ENCODE assay signal across 8 cellular contexts in the genomic region with DNA sequence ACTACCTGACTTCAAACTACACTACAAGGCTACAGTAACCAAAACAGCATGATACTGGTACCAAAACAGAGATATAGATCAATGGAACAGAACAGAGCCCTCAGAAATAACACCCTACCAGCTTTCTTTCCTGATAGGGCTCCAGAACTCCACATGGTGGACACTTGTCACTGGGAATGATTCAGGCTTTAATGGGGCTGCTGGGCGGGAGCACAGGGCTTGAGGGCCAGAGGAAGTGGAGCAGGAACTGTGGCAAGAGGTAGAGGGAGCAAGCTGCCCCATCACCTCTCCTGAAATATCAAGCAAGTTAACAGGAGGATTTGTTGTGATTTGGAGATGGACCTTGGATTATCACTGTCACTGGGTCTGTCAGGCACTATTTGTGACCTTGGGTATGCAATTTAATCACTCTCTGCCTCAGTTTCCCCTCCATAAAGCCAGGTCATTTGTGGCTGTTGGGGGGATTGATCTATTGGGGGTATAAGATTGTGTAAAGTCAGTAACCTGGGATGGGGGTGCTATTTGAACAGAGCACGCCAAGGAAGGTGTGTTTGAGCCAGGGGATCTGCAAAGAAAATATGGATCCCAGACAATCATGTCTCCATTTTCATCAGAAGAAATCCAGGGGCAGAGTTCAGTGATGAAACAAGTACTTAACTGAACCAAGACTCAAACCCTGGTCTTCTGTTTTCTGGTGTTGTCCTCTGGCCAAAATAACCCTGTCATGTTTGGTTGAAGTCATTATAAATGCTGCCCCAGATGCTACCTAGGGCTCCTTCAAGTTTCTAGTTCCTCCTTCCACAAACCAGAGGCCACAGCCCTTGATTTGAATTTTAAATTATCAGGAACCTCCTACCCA. TPM values are rescaled to one million over a fixed set of nuclear protein-coding genes. Genes with fewer than 3 reads are reported as not detected.
DNase-seq lines count a peak whose midpoint lies in the region; ATAC-seq and TF ChIP-seq lines count a peak whose summit lies in the region.

No MANE protein-coding gene starts in this region.

- peaks cover 0 to 13% (median 9%) of the 10 kb centered on the region in 8 donors for H3K9me3 Mint-ChIP-seq in CD4-positive, alpha-beta memory T cell
- peaks cover 10% of the 10 kb centered on the region for H3K9me3 Mint-ChIP-seq in endodermal cell

- no peak overlapping the region for H3K4me3 ChIP-seq in CD4-positive, alpha-beta memory T cell (ENCODE audit: low read length in 2 of 2)
- H3K4me3 ChIP-seq in hepatocyte, result no peak overlapping the region
- no peak overlapping the region for H3K4me3 ChIP-seq in endodermal cell (ENCODE audit: low read length)

- H3K27ac ChIP-seq in CD4-positive, alpha-beta memory T cell (ENCODE audit: low read depth, low read length), result no peak overlapping the region
- H3K27ac ChIP-seq in hepatocyte (peak overlapping the region; percentile 84), endodermal cell (ENCODE audit: low read depth, low read length) (no peak overlapping the region)

- 100% methylated on average over 2 of the region's 2 CpGs for WGBS in hepatocyte (ENCODE audit: low lambda C conversion rate, missing lambda C conversion rate)
- 94% methylated on average over 2 of the region's 2 CpGs; no CpG with 5 or more reads in 1 of the 2 experiments for WGBS in endodermal cell (ENCODE audit: insufficient coverage in 1 of 2, insufficient read length in 1 of 2), 2 experiments

- intact Hi-C loops in CD4-positive, alpha-beta memory T cell (cut with micrococcal nuclease), result no loop called here

- no peaks in the 10 kb centered on the region for H3K36me3 ChIP-seq in CD4-positive, alpha-beta memory T cell (ENCODE audit: insufficient read depth, low read length)
- H3K36me3 ChIP-seq in hepatocyte (replicated peaks; ENCODE audit: insufficient read depth, low read depth), result no peaks in the 10 kb centered on the region
- no peaks in the 10 kb centered on the region for H3K36me3 ChIP-seq in endodermal cell (ENCODE audit: control insufficient read depth, insufficient read depth, low read length)

- no peaks in the 10 kb centered on the region for H3K9me3 ChIP-seq in CD4-positive, alpha-beta memory T cell (ENCODE audit: control insufficient read depth in 1 of 2, low read length in 2 of 2)
- H3K9me3 ChIP-seq in hepatocyte (ENCODE audit: low read depth) (no peaks in the 10 kb centered on the region), endodermal cell (ENCODE audit: control insufficient read depth, low read length) (no peaks in the 10 kb centered on the region)

- no peak overlapping the region for H3K4me2 ChIP-seq in hepatocyte

- peaks cover 6 to 19% (median 16%) of the 10 kb centered on the region in 4 donors for H3K4me1 Mint-ChIP-seq in CD4-positive, alpha-beta memory T cell
- peaks cover 13% of the 10 kb centered on the region for H3K4me1 Mint-ChIP-seq in endodermal cell

- no peak for TF ChIP-seq CTCF in GM20000 (IDR thresholded peaks at IDR 0.05; ENCODE audit: extremely low read depth, missing control alignments)
- no peak for TF ChIP-seq CTCF in hepatocyte (IDR thresholded peaks at IDR 0.05; ENCODE audit: poor library complexity)
- no peak for TF ChIP-seq CTCF in endodermal cell (conservative IDR thresholded peaks at IDR 0.05)

- DNase-seq in CD4-positive, alpha-beta memory T cell, result no peak
- peak; percentile 65 for DNase-seq in GM20000 (ENCODE audit: low spot score)
- DNase-seq in hepatocyte (ENCODE audit: low spot score), result no peak
- no peak for DNase-seq in NCI-H2171 (lab: John Stamatoyannopoulos, UW)
- DNase-seq in NCI-H774 (lab: John Stamatoyannopoulos, UW), result no peak
- DNase-seq in endodermal cell, result no peak
- DNase-seq in NOMO-1 treated with DMSO at 0.1 percent for 48 hours (lab: John Stamatoyannopoulos, UW; ENCODE audit: unreplicated experiment), result no peak

- no peak overlapping the region for H3K4me3 Mint-ChIP-seq in CD4-positive, alpha-beta memory T cell
- no peak overlapping the region for H3K4me3 Mint-ChIP-seq in endodermal cell

- H3K36me3 Mint-ChIP-seq in CD4-positive, alpha-beta memory T cell, result no peaks in the 10 kb centered on the region
- peaks cover 4% of the 10 kb centered on the region for H3K36me3 Mint-ChIP-seq in endodermal cell (ENCODE audit: low read depth)

- H3K4me1 ChIP-seq in CD4-positive, alpha-beta memory T cell (ENCODE audit: insufficient read depth, low read length), result peaks cover 8% of the 10 kb centered on the region
- H3K4me1 ChIP-seq in hepatocyte (ENCODE audit: insufficient read depth) (peaks cover 10% of the 10 kb centered on the region), endodermal cell (ENCODE audit: control insufficient read depth, insufficient read depth, low read length) (no peaks in the 10 kb centered on the region)

- peak overlapping the region; percentile 5 to 87 (median 36) for H3K27ac Mint-ChIP-seq in CD4-positive, alpha-beta memory T cell
- no peak overlapping the region for H3K27ac Mint-ChIP-seq in endodermal cell

- POLR2A ChIA-PET in CD4-positive, alpha-beta memory T cell (lab: Charles Lee; ENCODE audit: partially characterized antibody), result no interaction called here

- H3K9ac ChIP-seq in endodermal cell (ENCODE audit: extremely low read depth, low read length, poor library complexity, severe bottlenecking), result no peak overlapping the region

- H3K79me2 ChIP-seq in hepatocyte, result no peaks in the 10 kb centered on the region

- H2AFZ ChIP-seq in hepatocyte, result no peak overlapping the region

- H3K27me3 Mint-ChIP-seq in CD4-positive, alpha-beta memory T cell, result peaks cover 0 to 2% of the 10 kb centered on the region in 2 donors
- H3K27me3 Mint-ChIP-seq in endodermal cell (ENCODE audit: insufficient read depth), result no peaks in the 10 kb centered on the region

- no peaks in the 10 kb centered on the region for H3K27me3 ChIP-seq in CD4-positive, alpha-beta memory T cell (ENCODE audit: insufficient read depth, low read length)
- H3K27me3 ChIP-seq in hepatocyte (no peaks in the 10 kb centered on the region), endodermal cell (ENCODE audit: control insufficient read depth, insufficient read depth, low read length, poor library complexity, severe bottlenecking) (no peaks in the 10 kb centered on the region)

- ATAC-seq in HG03442 (IDR thresholded peaks at IDR 0.05; ENCODE audit: unreplicated experiment), result peak; percentile 61

- CTCF ChIA-PET in CD4-positive, alpha-beta memory T cell (lab: Charles Lee; ENCODE audit: partially characterized antibody), result interaction anchor here (0.8 to 1.9 kb wide), 3 partner anchors 26 to 96 kb away, joined by 3 to 5 read pairs (median 5); no protein-coding TSS in a partner anchor

- H3K9me2 ChIP-seq in hepatocyte (replicated peaks; ENCODE audit: insufficient read depth), result no peaks in the 10 kb centered on the region

- H4K20me1 ChIP-seq in hepatocyte (ENCODE audit: insufficient read depth, poor library complexity, severe bottlenecking), result no peaks in the 10 kb centered on the region

RNA-seq across cellular contexts. Expression of a gene that starts 25.2 kb away (rescaled TPM):
- total RNA-seq in CD4-positive, alpha-beta memory T cell, result 10 to 100 TPM; 14.6 to 15.2 TPM
- 1 to 10 TPM; 3.0 to 8.6 TPM for polyA plus RNA-seq in CD4-positive, alpha-beta memory T cell
- total RNA-seq in hepatocyte (91.9 and 95.1 TPM in 2 replicates), endodermal cell (100 to 1,000 TPM in 1 of 2 donors, 10 to 100 TPM in 1; 98.4 to 102 TPM)
- polyA plus RNA-seq in hepatocyte, result 104 and 106 TPM in 2 replicates
- polyA plus RNA-seq in endodermal cell (2013, experiment 1 of 2), result 25.0 TPM
- polyA plus RNA-seq in endodermal cell (2013, experiment 2 of 2), result 24.8 TPM
